In the genomic region with DNA sequence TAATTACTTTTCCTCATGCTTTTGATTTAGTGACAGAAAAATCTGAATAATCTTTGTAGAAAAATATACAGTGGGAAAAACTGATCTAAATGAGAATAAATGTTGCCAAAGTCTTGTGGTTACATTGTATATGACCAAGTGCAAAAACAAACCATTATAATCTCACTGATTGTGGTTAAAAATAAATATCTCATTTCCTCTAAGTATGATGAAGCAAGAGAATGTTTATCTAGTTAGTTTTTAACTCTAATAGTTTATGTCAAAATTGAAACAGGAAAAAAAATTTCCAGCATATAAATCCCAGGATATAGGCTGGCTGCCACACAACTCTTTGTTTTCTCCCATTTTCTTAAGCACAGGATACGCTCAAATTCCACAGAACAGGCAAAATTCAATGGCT, we compare ENCODE assay signal across 21 cellular contexts.
"Had no signal": no experiment of that assay in that cellular context is flagged by ENCODE, and none has a peak within 500 bp of the region (broad histone marks: within the 10 kb centered on the region; RNA-seq: fewer than 3 reads in every experiment).

No MANE protein-coding gene starts in this region.

- H3K27ac ChIP-seq: tibial nerve, uterus, WERI-Rb-1 had no signal

- H3K27me3 Mint-ChIP-seq: activated CD8-positive, alpha-beta memory T cell treated with anti-CD3 and anti-CD28 coated beads, Interleukin-2, amount 10 ng/mL, durations not matched to agents 7 days and 5 days; activated naive CD4-positive, alpha-beta T cell treated with anti-CD3 and anti-CD28 coated beads, Interleukin-2, amount 50 U/mL, for 24 hours; effector memory CD8-positive, alpha-beta T cell had no signal

- H3K27me3 ChIP-seq: tibial nerve, uterus had no signal

- H3K4me3 Mint-ChIP-seq: activated CD8-positive, alpha-beta memory T cell treated with anti-CD3 and anti-CD28 coated beads, Interleukin-2, amount 10 ng/mL, durations not matched to agents 7 days and 5 days; activated naive CD4-positive, alpha-beta T cell treated with anti-CD3 and anti-CD28 coated beads, Interleukin-2, amount 50 U/mL, for 24 hours; activated T-cell treated with anti-CD3 and anti-CD28 coated beads, Interleukin-2, amount 50 U/mL, for 4 hours; effector memory CD8-positive, alpha-beta T cell; nephron; T-helper 1 cell treated with Interleukin-12 subunit alpha and Interleukin-12 subunit beta and Interleukin-4 antibody, amounts not matched to agents 30 μg/mL and 1 μg/mL, for 36 hours had no signal

- H3K9me3 ChIP-seq: tibial nerve, uterus had no signal

- H3K36me3 ChIP-seq: tibial nerve, uterus, WERI-Rb-1 had no signal

- H3K4me1 Mint-ChIP-seq: activated CD8-positive, alpha-beta memory T cell treated with anti-CD3 and anti-CD28 coated beads, Interleukin-2, amount 10 ng/mL, durations not matched to agents 7 days and 5 days; activated naive CD4-positive, alpha-beta T cell treated with anti-CD3 and anti-CD28 coated beads, Interleukin-2, amount 50 U/mL, for 24 hours had no signal

- H3K4me3 ChIP-seq: tibial nerve, uterus had no signal

- H3K4me1 ChIP-seq: tibial nerve, uterus had no signal

- H3K9me3 Mint-ChIP-seq: activated naive CD4-positive, alpha-beta T cell treated with anti-CD3 and anti-CD28 coated beads, Interleukin-2, amount 50 U/mL, for 24 hours; activated T-cell treated with anti-CD3 and anti-CD28 coated beads, Interleukin-2, amount 50 U/mL, for 4 hours had no signal

- H3K27ac Mint-ChIP-seq: activated CD8-positive, alpha-beta memory T cell treated with anti-CD3 and anti-CD28 coated beads, Interleukin-2, amount 10 ng/mL, durations not matched to agents 7 days and 5 days; activated naive CD4-positive, alpha-beta T cell treated with anti-CD3 and anti-CD28 coated beads, Interleukin-2, amount 50 U/mL, for 24 hours; effector memory CD8-positive, alpha-beta T cell; nephron; T-helper 1 cell treated with Interleukin-12 subunit alpha and Interleukin-12 subunit beta and Interleukin-4 antibody, amounts not matched to agents 30 μg/mL and 1 μg/mL, for 36 hours had no signal

- DNase-seq: activated CD4-positive, alpha-beta T cell treated with anti-CD3 and anti-CD28 coated beads, Interleukin-2, amount 50 U/mL, for 48 hours; activated CD8-positive, alpha-beta memory T cell treated with anti-CD3 and anti-CD28 coated beads, Interleukin-2, amount 10 ng/mL, durations not matched to agents 7 days and 5 days; activated effector memory CD4-positive, alpha-beta T cell treated with anti-CD3 and anti-CD28 coated beads, Interleukin-2, amount 50 U/mL, for 16 hours; activated T-cell treated with anti-CD3 and anti-CD28 coated beads, Interleukin-2, amount 50 U/mL, for 4 hours; amniotic stem cell; dermis blood vessel endothelial cell; effector memory CD8-positive, alpha-beta T cell; hypothalamus; kidney glomerular epithelial cell; occipital lobe; right cardiac atrium; small intestine; stimulated activated CD4-positive, alpha-beta T cell treated with anti-CD3 and anti-CD28 coated beads, Interleukin-4, amount 100 ng/mL, for 24 hours; stimulated activated naive CD4-positive, alpha-beta T cell treated with Interleukin-2 at 50 U/mL for 16 hours; substantia nigra; uterus; WERI-Rb-1 had no signal

- ATAC-seq: activated CD8-positive, alpha-beta memory T cell treated with anti-CD3 and anti-CD28 coated beads, Interleukin-2, amount 10 ng/mL, durations not matched to agents 7 days and 5 days; activated T-cell treated with anti-CD3 and anti-CD28 coated beads, Interleukin-2, amount 50 U/mL, for 4 hours; effector memory CD8-positive, alpha-beta T cell; right cardiac atrium had no signal

- H3K36me3 Mint-ChIP-seq: activated CD8-positive, alpha-beta memory T cell treated with anti-CD3 and anti-CD28 coated beads, Interleukin-2, amount 10 ng/mL, durations not matched to agents 7 days and 5 days; activated naive CD4-positive, alpha-beta T cell treated with anti-CD3 and anti-CD28 coated beads, Interleukin-2, amount 50 U/mL, for 24 hours had no signal
